In genomic region chr3:47517937-47518336, GRCh38 we compare ENCODE assay signal across 36 cellular contexts.
"Had no signal": no experiment of that assay in that cellular context is flagged by ENCODE, and none has a peak within 500 bp of the region (broad histone marks: within the 10 kb centered on the region; RNA-seq: fewer than 3 reads in every experiment).

No MANE protein-coding gene starts in this region.

- H3K9me3 ChIP-seq: adrenal gland, body of pancreas, breast epithelium, colonic mucosa, esophagus squamous epithelium, gastroesophageal sphincter had no signal

- H3K36me3 ChIP-seq: adrenal gland, breast epithelium, cardiac muscle cell, colonic mucosa, esophagus squamous epithelium, gastroesophageal sphincter, WERI-Rb-1 had no signal

- H3K4me3 ChIP-seq: adrenal gland, body of pancreas, breast epithelium, cardiac muscle cell, colonic mucosa, esophagus squamous epithelium, gastroesophageal sphincter had no signal

- H3K4me1 ChIP-seq: adrenal gland, breast epithelium had no signal

- H3K4me3 Mint-ChIP-seq: activated B cell treated with CpG ODN at 0.5 μM for 24 hours; activated CD8-positive, alpha-beta T cell treated with anti-CD3 and anti-CD28 coated beads for 36 hours; activated naive CD8-positive, alpha-beta T cell; activated T-cell treated with anti-CD3 and anti-CD28 coated beads, Interleukin-2, amount 50 U/mL, for 4 hours; activated T-helper 17 cell treated with anti-CD3 and anti-CD28 coated beads, Interleukin-2, amount 50 U/mL, for 72 hours; T-cell; T-helper 1 cell treated with Interleukin-12 subunit alpha and Interleukin-12 subunit beta and Interleukin-4 antibody, amounts not matched to agents 30 μg/mL and 1 μg/mL, for 36 hours; T-helper 2 cell treated with Interferon-gamma antibody and Interleukin-4, amounts not matched to agents 5 μg/mL and 100 μg/mL, for 36 hours had no signal

- H3K27me3 ChIP-seq: adrenal gland, body of pancreas, breast epithelium, cardiac muscle cell, colonic mucosa, esophagus squamous epithelium had no signal

- FAIRE-seq: endometrium, endothelial cell of umbilical vein had no signal

- H3K9me3 Mint-ChIP-seq: activated B cell treated with CpG ODN at 0.5 μM for 24 hours; activated CD8-positive, alpha-beta T cell treated with anti-CD3 and anti-CD28 coated beads for 36 hours; activated T-cell treated with anti-CD3 and anti-CD28 coated beads, Interleukin-2, amount 50 U/mL, for 4 hours; activated T-helper 17 cell treated with anti-CD3 and anti-CD28 coated beads, Interleukin-2, amount 50 U/mL, for 72 hours; T-cell; T-helper 1 cell treated with Interleukin-12 subunit alpha and Interleukin-12 subunit beta and Interleukin-4 antibody, amounts not matched to agents 30 μg/mL and 1 μg/mL, for 36 hours; T-helper 2 cell treated with Interferon-gamma antibody and Interleukin-4, amounts not matched to agents 5 μg/mL and 100 μg/mL, for 36 hours had no signal

- H3K27me3 Mint-ChIP-seq: activated B cell treated with CpG ODN at 0.5 μM for 24 hours; activated CD8-positive, alpha-beta T cell treated with anti-CD3 and anti-CD28 coated beads for 36 hours; activated naive CD8-positive, alpha-beta T cell; activated T-helper 17 cell treated with anti-CD3 and anti-CD28 coated beads, Interleukin-2, amount 50 U/mL, for 72 hours; T-cell had no signal

- H3K36me3 Mint-ChIP-seq: activated naive CD8-positive, alpha-beta T cell; T-cell had no signal

- DNase-seq: activated B cell treated with CpG ODN at 0.5 μM for 24 hours; activated CD4-positive, alpha-beta T cell treated with anti-CD3 and anti-CD28 coated beads for 48 hours; activated CD4-positive, alpha-beta T cell treated with anti-CD3 and anti-CD28 coated beads, Interleukin-2, amount 50 U/mL, for 1 hour; activated CD4-positive, alpha-beta T cell treated with anti-CD3 and anti-CD28 coated beads, Interleukin-2, amount 50 U/mL, for 48 hours; activated CD8-positive, alpha-beta memory T cell treated with anti-CD3 and anti-CD28 coated beads for 24 hours; activated CD8-positive, alpha-beta T cell treated with anti-CD3 and anti-CD28 coated beads for 36 hours; activated effector memory CD4-positive, alpha-beta T cell treated with Interleukin-2 at 50 U/mL for 16 hours; activated gamma-delta T cell treated with Interleukin-2 at 50 U/mL for 16 hours; activated naive CD4-positive, alpha-beta T cell treated with anti-CD3 and anti-CD28 coated beads, Interleukin-2, amount 50 U/mL, for 16 hours; activated naive CD4-positive, alpha-beta T cell treated with Interleukin-2 at 50 U/mL for 16 hours; activated T-cell treated with anti-CD3 and anti-CD28 coated beads, Interleukin-2, amount 50 U/mL, for 4 hours; adrenal gland; amygdala; aorta; body of pancreas; central memory CD4-positive, alpha-beta T cell; cerebellar nuclear complex; colonic mucosa; effector CD8-positive, alpha-beta T cell; esophagus squamous epithelium; foreskin melanocyte; head of caudate nucleus; T-cell; T1000; WERI-Rb-1 had no signal

- ATAC-seq: activated CD4-positive, CD25-positive, alpha-beta regulatory T cell treated with anti-CD3 and anti-CD28 coated beads, Interleukin-2, amount 50 U/mL, for 24 hours; activated CD8-positive, alpha-beta T cell treated with anti-CD3 and anti-CD28 coated beads for 36 hours; activated T-cell treated with anti-CD3 and anti-CD28 coated beads, Interleukin-2, amount 50 U/mL, for 4 hours; activated T-helper 17 cell treated with anti-CD3 and anti-CD28 coated beads, Interleukin-2, amount 50 U/mL, for 72 hours; body of pancreas; gastroesophageal sphincter; T-cell had no signal

- H3K27ac ChIP-seq: adrenal gland, body of pancreas, breast epithelium, cardiac muscle cell, colonic mucosa, epithelial cell of prostate, esophagus squamous epithelium, gastroesophageal sphincter, WERI-Rb-1 had no signal

- H3K27ac Mint-ChIP-seq: activated B cell treated with CpG ODN at 0.5 μM for 24 hours; activated CD8-positive, alpha-beta T cell treated with anti-CD3 and anti-CD28 coated beads for 36 hours; activated naive CD8-positive, alpha-beta T cell; activated T-helper 17 cell treated with anti-CD3 and anti-CD28 coated beads, Interleukin-2, amount 50 U/mL, for 72 hours; T-cell; T-helper 1 cell treated with Interleukin-12 subunit alpha and Interleukin-12 subunit beta and Interleukin-4 antibody, amounts not matched to agents 30 μg/mL and 1 μg/mL, for 36 hours; T-helper 2 cell treated with Interferon-gamma antibody and Interleukin-4, amounts not matched to agents 5 μg/mL and 100 μg/mL, for 36 hours had no signal
